ENCODE assay signal across 27 cellular contexts in the genomic region with DNA sequence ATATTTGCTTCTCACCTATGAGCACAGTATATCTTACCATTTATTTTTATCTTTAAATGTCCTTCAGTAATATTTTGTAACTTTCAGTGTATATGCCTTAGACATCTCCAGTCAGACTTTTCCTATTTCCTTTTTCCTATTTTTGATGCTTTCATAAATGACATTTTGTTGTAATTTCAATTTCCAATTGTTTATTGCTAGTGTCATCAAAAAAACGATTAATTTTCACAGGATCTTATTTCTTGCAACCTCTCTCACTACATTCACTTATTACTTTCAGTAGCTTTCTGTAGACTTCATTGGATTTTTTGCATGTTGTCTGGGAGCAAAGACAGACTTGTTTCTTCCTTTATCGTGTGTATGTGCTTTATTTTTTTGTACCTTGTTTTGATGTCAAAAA.
"Had no signal": no experiment of that assay in that cellular context is flagged by ENCODE, and none has a peak within 500 bp of the region (broad histone marks: within the 10 kb centered on the region; RNA-seq: fewer than 3 reads in every experiment).

No MANE protein-coding gene starts in this region.

- H3K4me3 ChIP-seq: neural progenitor cell, ovary, psoas muscle, skin epidermis, smooth muscle cell, spleen, suprapubic skin, testis, tibial artery, transverse colon, upper lobe of right lung, uterus had no signal

- H3K4me2 ChIP-seq: neural progenitor cell, smooth muscle cell had no signal

- DNase-seq: natural killer cell; occipital lobe; ovary; psoas muscle; right cardiac atrium; spleen; stimulated activated CD4-positive, alpha-beta T cell treated with anti-CD3 and anti-CD28 coated beads, Interleukin-12 subunit alpha, Interleukin-12 subunit beta, amount 100 ng/mL, for 4 hours; stimulated activated CD4-positive, alpha-beta T cell treated with anti-CD3 and anti-CD28 coated beads, Interleukin-1b, Interleukin-23, amount 100 ng/mL, for 48 hours; stimulated activated CD4-positive, alpha-beta T cell treated with anti-CD3 and anti-CD28 coated beads, Interleukin-4, amount 100 ng/mL, for 1 hour; stimulated activated CD4-positive, alpha-beta T cell treated with anti-CD3 and anti-CD28 coated beads, Interleukin-4, amount 100 ng/mL, for 4 hours; stimulated activated CD8-positive, alpha-beta memory T cell treated with anti-CD3 and anti-CD28 coated beads, Interleukin-4, amount 100 ng/mL, for 48 hours; stimulated activated naive CD4-positive, alpha-beta T cell; stimulated activated naive CD8-positive, alpha-beta T cell treated with anti-CD3 and anti-CD28 coated beads, Interleukin-15, amount 100 ng/mL, for 72 hours; stimulated activated naive CD8-positive, alpha-beta T cell treated with anti-CD3 and anti-CD28 coated beads, Interleukin-15, Interleukin-2, amounts not matched to agents 100 U/mL and 50 U/mL, for 24 hours; substantia nigra; testis; tibial artery; transverse colon; upper lobe of right lung; uterus had no signal

- H3K36me3 ChIP-seq: neural progenitor cell, ovary, spleen, suprapubic skin, tibial artery, transverse colon, upper lobe of right lung, uterus had no signal

- H3K9ac ChIP-seq: neural progenitor cell, parathyroid adenoma had no signal

- H3K27me3 ChIP-seq: neural progenitor cell, ovary, suprapubic skin, testis, tibial artery, transverse colon, upper lobe of right lung, uterus had no signal

- ATAC-seq: natural killer cell; psoas muscle; right cardiac atrium; sciatic nerve; stimulated activated memory B cell treated with anti-CD40 and anti-IgM and Interleukin-4, amounts not matched to agents 10 μg/mL and 1 μg/mL and 100 μg/mL, for 72 hours; stimulated activated naive CD8-positive, alpha-beta T cell treated with anti-CD3 and anti-CD28 coated beads, Interleukin-15, amount 100 ng/mL, for 72 hours; stimulated activated naive CD8-positive, alpha-beta T cell treated with anti-CD3 and anti-CD28 coated beads, Interleukin-15, Interleukin-2, amounts not matched to agents 100 U/mL and 50 U/mL, for 24 hours; upper lobe of right lung had no signal

- H3K27ac ChIP-seq: neural progenitor cell, ovary, parathyroid adenoma, psoas muscle, skin epidermis, spleen, suprapubic skin, testis, tibial artery, transverse colon, upper lobe of right lung, uterus had no signal

- H3K79me2 ChIP-seq: parathyroid adenoma had no signal

- H3K4me1 ChIP-seq: neural progenitor cell, parathyroid adenoma, psoas muscle, spleen, suprapubic skin, testis, tibial artery, transverse colon, upper lobe of right lung, uterus had no signal

- H2AFZ ChIP-seq: neural progenitor cell, parathyroid adenoma had no signal

- H3K9me3 ChIP-seq: ovary, psoas muscle, testis, transverse colon, upper lobe of right lung, uterus had no signal
